ENCODE assay signal across 1 cellular context in genomic region chr11:34331329-34331728, GRCh38.
TF ChIP-seq lines count a peak whose summit lies in the region.

No MANE protein-coding gene starts in this region.

TF ChIP-seq in GM23338, 12 proteins besides CTCF, POLR2A, EP300 and RAD21 (continued from another document):
- TF ChIP-seq REST (IDR thresholded peaks at IDR 0.05; ENCODE audit: unreplicated experiment): no peak
